In the genomic region with DNA sequence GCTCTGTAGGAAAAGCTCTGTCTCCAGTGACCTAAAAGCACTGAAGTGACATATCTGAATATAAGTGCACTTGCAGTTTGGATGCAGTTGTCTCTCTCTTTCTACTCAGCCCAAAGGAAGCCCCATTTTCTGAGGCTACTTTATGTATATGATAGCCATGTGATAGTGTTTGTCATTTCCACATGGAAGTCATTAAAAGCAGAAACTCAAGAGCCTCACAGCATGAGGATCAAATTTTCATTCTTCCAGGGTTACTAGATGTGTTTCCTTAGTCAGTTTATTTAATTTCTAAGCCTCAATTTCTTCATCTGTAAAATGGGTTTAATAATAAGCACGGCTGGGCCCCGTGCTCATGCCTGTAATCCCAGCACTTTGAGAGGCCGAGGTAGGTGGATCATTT, we compare ENCODE assay signal across 1 cellular context.
TF ChIP-seq lines count a peak whose summit lies in the region.

No MANE protein-coding gene starts in this region.

TF ChIP-seq in IMR-90, 13 proteins besides CTCF, POLR2A, EP300 and RAD21 (continued from another document):
- TF ChIP-seq RCOR1 (IDR thresholded peaks at IDR 0.05; ENCODE audit: insufficient replicate concordance, low read length): no peak
- TF ChIP-seq, protein P1, sequence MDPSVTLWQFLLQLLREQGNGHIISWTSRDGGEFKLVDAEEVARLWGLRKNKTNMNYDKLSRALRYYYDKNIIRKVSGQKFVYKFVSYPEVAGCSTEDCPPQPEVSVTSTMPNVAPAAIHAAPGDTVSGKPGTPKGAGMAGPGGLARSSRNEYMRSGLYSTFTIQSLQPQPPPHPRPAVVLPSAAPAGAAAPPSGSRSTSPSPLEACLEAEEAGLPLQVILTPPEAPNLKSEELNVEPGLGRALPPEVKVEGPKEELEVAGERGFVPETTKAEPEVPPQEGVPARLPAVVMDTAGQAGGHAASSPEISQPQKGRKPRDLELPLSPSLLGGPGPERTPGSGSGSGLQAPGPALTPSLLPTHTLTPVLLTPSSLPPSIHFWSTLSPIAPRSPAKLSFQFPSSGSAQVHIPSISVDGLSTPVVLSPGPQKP (IDR thresholded peaks at IDR 0.05; ENCODE audit: borderline replicate concordance, low read depth, low read length): no peak
- no peak for TF ChIP-seq CEBPB (IDR thresholded peaks at IDR 0.05; ENCODE audit: low read depth, low read length)
- TF ChIP-seq RFX5 (IDR thresholded peaks at IDR 0.05; ENCODE audit: low read depth, low read length): no peak
